Comparison of ENCODE assay signal across 8 cellular contexts in genomic region chr18:21820035-21820810, GRCh38.
A peak's percentile ranks its signal among the peaks of the same experiment; 100 is the strongest.
DNase-seq lines count a peak whose midpoint lies in the region; ATAC-seq and TF ChIP-seq lines count a peak whose summit lies in the region.

No MANE protein-coding gene starts in this region.

- H3K27me3 ChIP-seq in adipocyte (replicated peaks; ENCODE audit: control insufficient read depth, insufficient read depth, low read length) = no peaks in the 10 kb centered on the region

- ATAC-seq in HG03520 (IDR thresholded peaks at IDR 0.05; ENCODE audit: unreplicated experiment) (no peak), GM21526 (IDR thresholded peaks at IDR 0.05; ENCODE audit: low FRiP score, unreplicated experiment) (no peak), GM18511 (IDR thresholded peaks at IDR 0.05; ENCODE audit: unreplicated experiment) (no peak)

- DNase-seq in AG20443 (ENCODE audit: low spot score) = peak; percentile 50
- DNase-seq in adipocyte (ENCODE audit: low read depth) = peak; percentile 55
- peak; percentile 13 for DNase-seq in kidney glomerular epithelial cell (lab: John Stamatoyannopoulos, UW)
- no peak for DNase-seq in NCI-H2196 treated with DMSO at 0.1 percent for 48 hours (lab: John Stamatoyannopoulos, UW; ENCODE audit: unreplicated experiment)

- H3K36me3 ChIP-seq in HEK293 (ENCODE audit: control insufficient read depth in 2 of 2, insufficient read depth in 1 of 2, low read length in 2 of 2) (peaks cover 13 to 47% of the 10 kb centered on the region in 2 experiments), adipocyte (ENCODE audit: control insufficient read depth, insufficient read depth, low read length, severe bottlenecking) (peaks cover 21% of the 10 kb centered on the region)

- H3K27ac ChIP-seq in HEK293 (ENCODE audit: extremely low read depth, low read depth, low read length) = no peak overlapping the region

- H3K4me3 ChIP-seq in HEK293 (ENCODE audit: low read depth, low read length) (no peak overlapping the region), adipocyte (ENCODE audit: low read length) (no peak overlapping the region)

- TF ChIP-seq CTCF in HEK293 (tag by site-specific recombination; IDR thresholded peaks at IDR 0.05) = no peak

- H3K4me1 ChIP-seq in HEK293 (ENCODE audit: control insufficient read depth, insufficient read depth, low read length) (no peaks in the 10 kb centered on the region), adipocyte (ENCODE audit: control insufficient read depth, insufficient read depth, low read length) (no peaks in the 10 kb centered on the region)

- no peak overlapping the region for H3K9ac ChIP-seq in adipocyte (ENCODE audit: low read length)

- H3K9me3 ChIP-seq in HEK293 (ENCODE audit: control insufficient read depth, insufficient read depth, low read depth, low read length) = no peaks in the 10 kb centered on the region
- H3K9me3 ChIP-seq in adipocyte (ENCODE audit: control insufficient read depth, low read length) = no peaks in the 10 kb centered on the region

- POLR2A ChIA-PET in HEK293 (lab: Yijun Ruan, JAX) = interaction anchor here (0.6 kb wide), 1 partner anchor 180 kb away, joined by 3 read pairs; no protein-coding TSS in a partner anchor

- CTCF ChIA-PET in HEK293 (lab: Yijun Ruan, JAX) = interaction anchor here (0.5 to 3.4 kb wide), 22 partner anchors 8 to 563 kb away, joined by 3 to 32 read pairs (median 3); no protein-coding TSS in a partner anchor

TF ChIP-seq in HEK293, 187 proteins besides CTCF, POLR2A, EP300 and RAD21:
- no peak for TF ChIP-seq ZNF626 (tag by site-specific recombination; IDR thresholded peaks at IDR 0.05)
- no peak for TF ChIP-seq ZNF146 (tag by site-specific recombination; IDR thresholded peaks at IDR 0.05)
- TF ChIP-seq ZNF654 (tag by site-specific recombination; IDR thresholded peaks at IDR 0.05; ENCODE audit: low read depth) = peak; percentile 24; the same call in 1 of the 2 replicates
- no peak for TF ChIP-seq ZNF350 (tag by site-specific recombination; IDR thresholded peaks at IDR 0.05)
- no peak for TF ChIP-seq SETDB1 (IDR thresholded peaks at IDR 0.05; ENCODE audit: insufficient read length, low read length)
- TF ChIP-seq ZNF664 (tag by site-specific recombination; IDR thresholded peaks at IDR 0.05) = peak; percentile 32; the same call in 1 of the 2 replicates
- TF ChIP-seq GLIS2 (tag by site-specific recombination; IDR thresholded peaks at IDR 0.05) = no peak
- no peak for TF ChIP-seq ZNF629 (tag by site-specific recombination; IDR thresholded peaks at IDR 0.05)
- TF ChIP-seq ZNF48 (tag by site-specific recombination; IDR thresholded peaks at IDR 0.05) = no peak
- TF ChIP-seq ZNF341 (tag by site-specific recombination; IDR thresholded peaks at IDR 0.05; ENCODE audit: low read depth) = no peak
- TF ChIP-seq ATF2 (tag by site-specific recombination; IDR thresholded peaks at IDR 0.05; ENCODE audit: low read depth) = no peak
